ENCODE assay signal across 2 cellular contexts in genomic region chr10:80017186-80017585, GRCh38.
A peak's percentile ranks its signal among the peaks of the same experiment; 100 is the strongest.
DNase-seq lines count a peak whose midpoint lies in the region; FAIRE-seq and TF ChIP-seq lines count a peak whose summit lies in the region.
"Not testable (repeated sequence)": the region's sequence is repeated elsewhere in the genome, so short reads cannot be mapped to it uniquely, and the experiment has no call there.

No MANE protein-coding gene starts in this region.

- not testable (repeated sequence) for FAIRE-seq in H1 (lab: Jason Lieb, UNC)

- not testable (repeated sequence) for H3K9ac ChIP-seq in H1 (replicated peaks in 1 of 4; ENCODE audit: extremely low read depth in 1 of 4, low read depth in 3 of 4, low read length in 3 of 4); trophoblast cell (ENCODE audit: low read length)

- H2BK15ac ChIP-seq in H1 (ENCODE audit: low read length), result not testable (repeated sequence)

- not testable (repeated sequence) for H4K91ac ChIP-seq in H1 (replicated peaks; ENCODE audit: insufficient read length, low read length); trophoblast cell (ENCODE audit: low read depth, low read length)

- not testable (repeated sequence) for H3K36me3 ChIP-seq in H1 (ENCODE audit: control insufficient read depth in 2 of 4, insufficient read depth in 4 of 4, low read length in 3 of 4); trophoblast cell (ENCODE audit: control insufficient read depth in 1 of 2, insufficient read depth in 2 of 2, low read length in 2 of 2)

- H3K4ac ChIP-seq in H1 (replicated peaks; ENCODE audit: insufficient read length, low read depth, low read length); trophoblast cell (ENCODE audit: low read depth, low read length): not testable (repeated sequence)

- not testable (repeated sequence) for H3K23ac ChIP-seq in H1 (ENCODE audit: insufficient read length); trophoblast cell (ENCODE audit: low read length)

- TF ChIP-seq RAD21 in H1 (IDR thresholded peaks at IDR 0.05 in 1 of 2, conservative IDR thresholded peaks at IDR 0.05 in 1 of 2; ENCODE audit: low read depth in 2 of 2, low read length in 2 of 2), result not testable (repeated sequence)

- not testable (repeated sequence) for DNase-seq in H1 (ENCODE audit: low read depth in 1 of 2, low spot score in 2 of 2)
- DNase-seq in trophoblast cell, result peak; percentile 57 to 77

- H2AFZ ChIP-seq in H1 (ENCODE audit: low read length); trophoblast cell (ENCODE audit: insufficient read depth, low read length, poor library complexity): not testable (repeated sequence)

- not testable (repeated sequence) for TF ChIP-seq POLR2A in H1 (IDR thresholded peaks at IDR 0.05; ENCODE audit: control extremely low read depth in 1 of 2, low read depth in 2 of 2, low read length in 2 of 2)

- CTCF ChIA-PET in H1 (lab: Charles Lee; ENCODE audit: partially characterized antibody), result interaction anchor here (0.8 to 2.7 kb wide), 5 partner anchors 9 to 114 kb away, joined by 3 to 9 read pairs (median 3); no protein-coding TSS in a partner anchor

- H3K27ac ChIP-seq in H1 (ENCODE audit: low read depth, low read length); trophoblast cell (ENCODE audit: low read depth, low read length): not testable (repeated sequence)

- H3K56ac ChIP-seq in H1 (replicated peaks; ENCODE audit: insufficient read length, low read depth, low read length), result not testable (repeated sequence)

- not testable (repeated sequence) for H3K9me3 ChIP-seq in H1 (ENCODE audit: insufficient read depth in 2 of 2, low read depth in 1 of 2, low read length in 1 of 2); trophoblast cell (ENCODE audit: insufficient read depth, low read depth, low read length)

- not testable (repeated sequence) for TF ChIP-seq EP300 in H1 (IDR thresholded peaks at IDR 0.05; ENCODE audit: borderline replicate concordance in 1 of 2, low read depth in 2 of 2, low read length in 2 of 2)

- not testable (repeated sequence) for H3K27me3 ChIP-seq in H1 (replicated peaks in 1 of 4; ENCODE audit: control insufficient read depth in 3 of 4, extremely low read depth in 1 of 4, insufficient read depth in 3 of 4, low read length in 3 of 4); trophoblast cell (ENCODE audit: insufficient read depth, low read length)

- POLR2A ChIA-PET in H1 (lab: Charles Lee; ENCODE audit: partially characterized antibody), result interaction anchor here (0.6 kb wide), 1 partner anchor 66 kb away, joined by 3 read pairs; no protein-coding TSS in a partner anchor

- not testable (repeated sequence) for H2BK5ac ChIP-seq in H1 (ENCODE audit: low read depth, low read length); trophoblast cell (ENCODE audit: low read depth, low read length, poor library complexity)

- not testable (repeated sequence) for H3K79me2 ChIP-seq in H1 (ENCODE audit: control insufficient read depth in 1 of 2, insufficient read depth in 2 of 2, low read length in 2 of 2); trophoblast cell (ENCODE audit: control insufficient read depth, insufficient read depth, low read length, poor library complexity)

- WGBS in H1 (ENCODE audit: extremely low coverage in 1 of 2, insufficient coverage in 1 of 2, insufficient read length in 1 of 2, insufficient replicate concordance in 2 of 2, low coverage in 1 of 2, low lambda C conversion rate in 2 of 2, missing lambda C conversion rate in 1 of 2), 2 experiments, result 84% methylated on average over 8 of the region's 8 CpGs; no CpG with 5 or more reads in 1 of the 2 experiments
- no CpG with 5 or more reads among the region's 8 CpGs for WGBS in trophoblast cell (ENCODE audit: extremely low coverage, insufficient coverage, insufficient read length)

- H3K23me2 ChIP-seq in H1 (ENCODE audit: low read depth, low read length), result not testable (repeated sequence)

- not testable (repeated sequence) for H3K79me1 ChIP-seq in H1 (ENCODE audit: low read depth, low read length); trophoblast cell (ENCODE audit: low read length)

- not testable (repeated sequence) for H3K4me2 ChIP-seq in H1 (ENCODE audit: insufficient read depth in 1 of 2, low read depth in 2 of 2, low read length in 2 of 2); trophoblast cell (ENCODE audit: low read length)

- H3K4me3 ChIP-seq in H1 (ENCODE audit: extremely low read depth in 1 of 4, insufficient read depth in 2 of 4, low read depth in 3 of 4, low read length in 4 of 4); trophoblast cell (ENCODE audit: low read depth, low read length): not testable (repeated sequence)

- H4K8ac ChIP-seq in H1 (ENCODE audit: extremely low read depth, insufficient read depth, low read length); trophoblast cell (ENCODE audit: low read depth, low read length): not testable (repeated sequence)

- peak overlapping the region; percentile 92; the same call in 1 of the 2 replicates for H2BK20ac ChIP-seq in H1 (ENCODE audit: low read length)

- not testable (repeated sequence) for H3K18ac ChIP-seq in H1 (ENCODE audit: extremely low read depth, low read length); trophoblast cell (ENCODE audit: low read length)

- H3K14ac ChIP-seq in H1 (ENCODE audit: insufficient read length); trophoblast cell (ENCODE audit: low read length): not testable (repeated sequence)

- not testable (repeated sequence) for H4K5ac ChIP-seq in H1 (ENCODE audit: insufficient read length, low read depth, low read length)

- H3K4me1 ChIP-seq in H1 (replicated peaks in 1 of 4; ENCODE audit: control insufficient read depth in 3 of 4, insufficient read depth in 4 of 4, low read length in 3 of 4), result peaks cover 0 to 19% (median 5%) of the 10 kb centered on the region in 4 experiments; a peak in 5 of 7 replicates
- not testable (repeated sequence) for H3K4me1 ChIP-seq in trophoblast cell (ENCODE audit: control insufficient read depth in 1 of 2, insufficient read depth in 2 of 2, low read length in 2 of 2)

- not testable (repeated sequence) for H4K20me1 ChIP-seq in H1 (replicated peaks in 1 of 2; ENCODE audit: control insufficient read depth in 1 of 2, insufficient read depth in 2 of 2, low read length in 2 of 2)

- 0 out of 2 replicates have a peak overlapping the region, but pooled peaks have one; percentile 39 for H2AK5ac ChIP-seq in H1 (ENCODE audit: low read depth, low read length)
- H2AK5ac ChIP-seq in trophoblast cell (ENCODE audit: low read length), result not testable (repeated sequence)

- TF ChIP-seq CTCF in H1 (IDR thresholded peaks at IDR 0.05; ENCODE audit: control extremely low read depth in 1 of 3, insufficient read depth in 1 of 3, low read depth in 1 of 3, low read length in 3 of 3), result not testable (repeated sequence)

- not testable (repeated sequence) for H4K12ac ChIP-seq in trophoblast cell (ENCODE audit: low read depth, low read length)

- H2BK12ac ChIP-seq in H1 (ENCODE audit: low read depth, low read length), result peak overlapping the region; percentile 89; the same call in 1 of the 2 replicates
- not testable (repeated sequence) for H2BK12ac ChIP-seq in trophoblast cell (ENCODE audit: low read length)

- not testable (repeated sequence) for H2BK120ac ChIP-seq in H1 (replicated peaks; ENCODE audit: low read depth, low read length); trophoblast cell (ENCODE audit: insufficient read depth, low read length, poor library complexity)
